ENCODE assay signal across 8 cellular contexts in genomic region chr6:129491436-129491835, GRCh38.
DNase-seq lines count a peak whose midpoint lies in the region; ATAC-seq and TF ChIP-seq lines count a peak whose summit lies in the region.

No MANE protein-coding gene starts in this region.

- ATAC-seq in GM19324 (IDR thresholded peaks at IDR 0.05; ENCODE audit: low FRiP score, unreplicated experiment) (peak; percentile 4), HG02852 (IDR thresholded peaks at IDR 0.05; ENCODE audit: unreplicated experiment) (no peak)

- H3K27ac ChIP-seq in HUES64 (ENCODE audit: low read depth, low read length) (peak overlapping the region; percentile 53), sigmoid colon (peak overlapping the region; percentile 65 to 82 (median 76))

- H3K36me3 ChIP-seq in HUES64 (ENCODE audit: insufficient read depth, low read length) (no peaks in the 10 kb centered on the region), sigmoid colon (no peaks in the 10 kb centered on the region)

- WGBS in HUES64 = 93% methylated on average over 6 of the region's 6 CpGs
- WGBS in sigmoid colon, 2 donors = 94% methylated on average over 6 of the region's 6 CpGs

- peak overlapping the region; percentile 25; the same call in 1 of the 2 replicates for H3K9ac ChIP-seq in HUES64 (ENCODE audit: low read depth, low read length)

- H3K9me3 ChIP-seq in HUES64 (ENCODE audit: insufficient read depth, low read depth, low read length) (no peaks in the 10 kb centered on the region), sigmoid colon (no peaks in the 10 kb centered on the region)

- TF ChIP-seq POLR2A in sigmoid colon (IDR thresholded peaks at IDR 0.05) = no peak

- no peak overlapping the region for H3K4me3 ChIP-seq in HUES64 (ENCODE audit: low read length)
- no peak overlapping the region for H3K4me3 ChIP-seq in choroid plexus epithelial cell (ENCODE audit: low read depth, low read length)
- H3K4me3 ChIP-seq in sigmoid colon = no peak overlapping the region

- TF ChIP-seq CTCF in choroid plexus epithelial cell (conservative IDR thresholded peaks at IDR 0.05; ENCODE audit: low read depth, low read length) (no peak), sigmoid colon (IDR thresholded peaks at IDR 0.05) (no peak)

- intact Hi-C loops in sigmoid colon (cut with DNase I) = no loop called here

- H3K4me1 ChIP-seq in HUES64 (ENCODE audit: insufficient read depth, low read length) (peaks cover 29% of the 10 kb centered on the region; the same call in 1 of the 2 replicates), sigmoid colon (peaks cover 0 to 19% (median 9%) of the 10 kb centered on the region in 4 donors)

- DNase-seq in choroid plexus epithelial cell (ENCODE audit: low read depth) (peak; percentile 66), sigmoid colon (no peak), GDM1 (lab: John Stamatoyannopoulos, UW) (no peak), NCI-H1092 treated with DMSO at 0.1 percent for 48 hours (lab: John Stamatoyannopoulos, UW) (no peak), SIG-M5 treated with dmso at 0.1 percent for 504 hours (lab: John Stamatoyannopoulos, UW; ENCODE audit: unreplicated experiment) (no peak)

- no peak for TF ChIP-seq EP300 in sigmoid colon (IDR thresholded peaks at IDR 0.05)

- H3K27me3 ChIP-seq in HUES64 (ENCODE audit: insufficient read depth, low read length) = no peaks in the 10 kb centered on the region
- H3K27me3 ChIP-seq in sigmoid colon = no peaks in the 10 kb centered on the region
